Comparison of ENCODE assay signal across 22 cellular contexts in the genomic region with DNA sequence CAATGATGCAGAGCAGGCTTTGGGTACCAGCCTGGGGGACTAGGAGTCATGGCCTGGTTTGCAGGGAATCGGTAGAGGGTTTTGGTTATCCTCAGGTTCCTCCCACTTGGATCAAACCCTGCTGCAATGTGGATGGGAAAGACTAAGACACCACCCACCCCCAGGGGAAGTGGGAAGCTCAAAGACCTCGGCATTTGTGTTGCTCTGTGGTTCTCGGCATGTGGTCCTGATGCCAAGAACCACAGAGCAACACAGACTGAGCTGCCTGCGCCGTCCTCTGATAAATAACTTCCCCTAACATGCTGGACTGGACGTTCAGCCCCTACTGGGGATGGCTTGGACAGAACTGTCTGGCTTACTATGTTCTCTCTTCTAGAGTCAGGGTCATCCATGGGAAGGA.
"Had no signal": no experiment of that assay in that cellular context is flagged by ENCODE, and none has a peak within 500 bp of the region (broad histone marks: within the 10 kb centered on the region; RNA-seq: fewer than 3 reads in every experiment).

No MANE protein-coding gene starts in this region.

- H3K4me3 ChIP-seq: esophagus squamous epithelium, left lung, ovary, prostate gland, suprapubic skin, transverse colon had no signal

- ATAC-seq: activated CD8-positive, alpha-beta T cell treated with anti-CD3 and anti-CD28 coated beads, Interleukin-2, amount 10 ng/mL, durations not matched to agents 7 days and 5 days; left lung; natural killer cell treated with Interleukin-12 subunit alpha and Interleukin-12 subunit beta and Interleukin-15 and Interleukin-18, amount 100 ng/mL, for 72 hours; stimulated activated naive CD8-positive, alpha-beta T cell treated with anti-CD3 and anti-CD28 coated beads, Interleukin-15, amount 100 ng/mL, for 72 hours had no signal

- H3K27me3 Mint-ChIP-seq: activated naive CD4-positive, alpha-beta T cell treated with anti-CD3 and anti-CD28 coated beads, Interleukin-2, amount 50 U/mL, for 24 hours had no signal

- H3K36me3 ChIP-seq: esophagus squamous epithelium, left lung, ovary, prostate gland, suprapubic skin, transverse colon, WERI-Rb-1 had no signal

- H3K27me3 ChIP-seq: esophagus squamous epithelium, left lung, ovary, suprapubic skin, transverse colon had no signal

- H3K27ac Mint-ChIP-seq: activated CD8-positive, alpha-beta T cell treated with anti-CD3 and anti-CD28 coated beads, Interleukin-2, amount 10 ng/mL, durations not matched to agents 7 days and 5 days; activated naive CD4-positive, alpha-beta T cell treated with anti-CD3 and anti-CD28 coated beads, Interleukin-2, amount 50 U/mL, for 24 hours; endodermal cell; natural killer cell treated with Interleukin-12 subunit alpha and Interleukin-12 subunit beta and Interleukin-15 and Interleukin-18, amount 100 ng/mL, for 72 hours had no signal

- H3K27ac ChIP-seq: esophagus squamous epithelium, left lung, ovary, prostate gland, suprapubic skin, WERI-Rb-1 had no signal

- H3K4me1 Mint-ChIP-seq: activated naive CD4-positive, alpha-beta T cell treated with anti-CD3 and anti-CD28 coated beads, Interleukin-2, amount 50 U/mL, for 24 hours; endodermal cell had no signal

- H3K9me3 Mint-ChIP-seq: activated naive CD4-positive, alpha-beta T cell treated with anti-CD3 and anti-CD28 coated beads, Interleukin-2, amount 50 U/mL, for 24 hours; natural killer cell treated with Interleukin-12 subunit alpha and Interleukin-12 subunit beta and Interleukin-15 and Interleukin-18, amount 100 ng/mL, for 72 hours had no signal

- H3K4me1 ChIP-seq: left lung, prostate gland, suprapubic skin, transverse colon had no signal

- DNase-seq: activated CD4-positive, alpha-beta T cell treated with anti-CD3 and anti-CD28 coated beads, Interleukin-2, amount 50 U/mL, for 1 hour; activated CD4-positive, CD25-positive, alpha-beta regulatory T cell treated with anti-CD3 and anti-CD28 coated beads, Interleukin-2, amount 50 U/mL, for 72 hours; activated CD8-positive, alpha-beta T cell treated with anti-CD3 and anti-CD28 coated beads, Interleukin-2, amount 10 ng/mL, durations not matched to agents 7 days and 5 days; activated gamma-delta T cell treated with Interleukin-2 at 50 U/mL for 16 hours; aorta; cerebellar nuclear complex; cortex of kidney; endodermal cell; esophagus squamous epithelium; foreskin fibroblast; left lung; midbrain; ovary; stimulated activated CD4-positive, alpha-beta T cell treated with anti-CD3 and anti-CD28 coated beads, Interleukin-4, amount 100 ng/mL, for 24 hours; stimulated activated naive CD8-positive, alpha-beta T cell treated with anti-CD3 and anti-CD28 coated beads, Interleukin-15, amount 100 ng/mL, for 72 hours; T-helper 1 cell; transverse colon; WERI-Rb-1 had no signal

- H3K36me3 Mint-ChIP-seq: activated naive CD4-positive, alpha-beta T cell treated with anti-CD3 and anti-CD28 coated beads, Interleukin-2, amount 50 U/mL, for 24 hours; natural killer cell treated with Interleukin-12 subunit alpha and Interleukin-12 subunit beta and Interleukin-15 and Interleukin-18, amount 100 ng/mL, for 72 hours had no signal

- H3K4me3 Mint-ChIP-seq: activated CD8-positive, alpha-beta T cell treated with anti-CD3 and anti-CD28 coated beads, Interleukin-2, amount 10 ng/mL, durations not matched to agents 7 days and 5 days; activated naive CD4-positive, alpha-beta T cell treated with anti-CD3 and anti-CD28 coated beads, Interleukin-2, amount 50 U/mL, for 24 hours; endodermal cell; natural killer cell treated with Interleukin-12 subunit alpha and Interleukin-12 subunit beta and Interleukin-15 and Interleukin-18, amount 100 ng/mL, for 72 hours; stimulated activated naive CD8-positive, alpha-beta T cell treated with anti-CD3 and anti-CD28 coated beads, Interleukin-15, amount 100 ng/mL, for 72 hours had no signal
